ENCODE assay signal across 36 cellular contexts in genomic region chrX:126395909-126396308, GRCh38.
"Had no signal": no experiment of that assay in that cellular context is flagged by ENCODE, and none has a peak within 500 bp of the region (broad histone marks: within the 10 kb centered on the region; RNA-seq: fewer than 3 reads in every experiment).

No MANE protein-coding gene starts in this region.

- H3K4me3 ChIP-seq: MG63 had no signal

- H3K9me3 ChIP-seq: MG63 had no signal

- H3K9ac ChIP-seq: KMS-11 had no signal

- DNase-seq: Karpas-422, Kasumi-1, MG63, MM.1S, MV-4-11, NCI-H1048, NCI-H1092, NCI-H1092 treated with DMSO at 0.1 percent for 48 hours, NCI-H1105, NCI-H1105 treated with DMSO at 0.1 percent for 48 hours, NCI-H1417, NCI-H1417 treated with DMSO at 0.1 percent for 48 hours, NCI-H1436, NCI-H1436 treated with DMSO at 0.1 percent for 48 hours, NCI-H146, NCI-H1694, NCI-H1694 treated with DMSO at 0.1 percent for 48 hours, NCI-H187, NCI-H187 treated with DMSO at 0.1 percent for 48 hours, NCI-H1930, NCI-H2029, NCI-H2029 treated with DMSO at 0.1 percent for 48 hours, NCI-H2081, NCI-H2081 treated with DMSO at 0.1 percent for 48 hours, NCI-H2107, NCI-H2171, NCI-H2171 treated with DMSO at 0.1 percent for 48 hours, NCI-H2227 treated with DMSO at 0.1 percent for 48 hours, NCI-H226, NCI-H345, NCI-H446, NCI-H446 treated with DMSO at 0.1 percent for 48 hours, NCI-H510A, NCI-H510A treated with DMSO at 0.1 percent for 48 hours, NCI-H524 had no signal

- H3K36me3 ChIP-seq: MG63 had no signal

- H3K27ac ChIP-seq: KMS-11 had no signal

- H3K27me3 ChIP-seq: MG63 had no signal

- H3K4me2 ChIP-seq: KMS-11 had no signal
